ENCODE assay signal across 8 cellular contexts in genomic region chrX:15493118-15494082, GRCh38.
DNase-seq lines count a peak whose midpoint lies in the region; ATAC-seq lines count a peak whose summit lies in the region.

Gene PIR, minus strand, starts transcription at chrX:15493333. Its CDS starts 2,076 bp downstream, at chrX:15491257.

- ATAC-seq in GM18907 (IDR thresholded peaks at IDR 0.05; ENCODE audit: unreplicated experiment) (peak; percentile 99), HG03135 (IDR thresholded peaks at IDR 0.05; ENCODE audit: unreplicated experiment) (peak; percentile 90)
- ATAC-seq in activated CD4-positive, CD25-positive, alpha-beta regulatory T cell treated with anti-CD3 and anti-CD28 coated beads, Interleukin-2, amount 50 U/mL, for 24 hours: peak; percentile 92 to 93

- peak within 1 kb of the TSS; percentile 70 for H3K27ac ChIP-seq in cingulate gyrus (ENCODE audit: low read depth, low read length)

- DNase-seq in AG08396 (ENCODE audit: low spot score): peak; percentile 90
- DNase-seq in NCI-H2227 treated with DMSO at 0.1 percent for 48 hours (lab: John Stamatoyannopoulos, UW): peak; percentile 87
- peak; percentile 91 for DNase-seq in kidney tubule cell (ENCODE audit: low spot score)
- peak; percentile 48 for DNase-seq in stimulated activated CD4-positive, alpha-beta T cell treated with anti-CD3 and anti-CD28 coated beads, Interleukin-1b, Interleukin-23, amount 100 ng/mL, for 48 hours

Comparison
In these comparisons a context has a peak if more than half of its experiments do, and no peak if none do; other contexts are left out.
1. Peak in every context shown above with its lines: DNase-seq, ATAC-seq and H3K27ac ChIP-seq.